17 cellular contexts compared by ENCODE assay signal in genomic region chr12:31301311-31301710, GRCh38. TPM values are rescaled to one million over a fixed set of nuclear protein-coding genes. Genes with fewer than 3 reads are reported as not detected.
DNase-seq lines count a peak whose midpoint lies in the region; ATAC-seq and TF ChIP-seq lines count a peak whose summit lies in the region.
"Had no signal": no experiment of that assay in that cellular context is flagged by ENCODE, and none has a peak within 500 bp of the region (broad histone marks: within the 10 kb centered on the region; RNA-seq: fewer than 3 reads in every experiment).

No MANE protein-coding gene starts in this region.

- peaks cover 21% of the 10 kb centered on the region for H3K4me1 Mint-ChIP-seq in MCF 10A (ENCODE audit: insufficient read depth, unreplicated experiment)
- H3K4me1 Mint-ChIP-seq in effector memory CD8-positive, alpha-beta T cell (ENCODE audit: low read depth in 2 of 2): peaks cover 12 to 43% of the 10 kb centered on the region in 2 donors

- H3K9me3 Mint-ChIP-seq in MCF 10A (ENCODE audit: unreplicated experiment): no peaks in the 10 kb centered on the region
- no peaks in the 10 kb centered on the region for H3K9me3 Mint-ChIP-seq in effector memory CD8-positive, alpha-beta T cell
- H3K9me3 Mint-ChIP-seq: CD14-positive monocyte had no signal

- H3K4me3 ChIP-seq in breast epithelium: no peak overlapping the region
- H3K4me3 ChIP-seq: A549, PC-9 had no signal

- no peak overlapping the region for H3K4me3 Mint-ChIP-seq in MCF 10A (ENCODE audit: unreplicated experiment)
- H3K4me3 Mint-ChIP-seq in effector memory CD8-positive, alpha-beta T cell: no peak overlapping the region
- H3K4me3 Mint-ChIP-seq: CD14-positive monocyte had no signal

- TF ChIP-seq POLR2A in breast epithelium (IDR thresholded peaks at IDR 0.05): no peak

- no peaks in the 10 kb centered on the region for H3K9me3 ChIP-seq in breast epithelium
- H3K9me3 ChIP-seq: A549 had no signal

- no peak for TF ChIP-seq CTCF in MCF 10A (IDR thresholded peaks at IDR 0.05; ENCODE audit: unreplicated experiment)
- no peak for TF ChIP-seq CTCF in breast epithelium (IDR thresholded peaks at IDR 0.05)

- H3K27ac Mint-ChIP-seq in MCF 10A (ENCODE audit: low read depth, unreplicated experiment): peak overlapping the region; percentile 30
- peak overlapping the region; percentile 7 to 8 for H3K27ac Mint-ChIP-seq in effector memory CD8-positive, alpha-beta T cell

- POLR2A ChIA-PET in MCF 10A (lab: Yijun Ruan, JAX): interaction anchor here (1.7 kb wide), 1 partner anchor 25 kb away, joined by 6 read pairs; the partner anchor contains the start of gene SINHCAF

- no peak overlapping the region for H3K27ac ChIP-seq in breast epithelium
- H3K27ac ChIP-seq: A549, PC-9 had no signal

- CTCF ChIA-PET in MCF 10A (lab: Yijun Ruan, JAX): interaction anchor here (0.6 to 2.5 kb wide), 3 partner anchors 10 to 358 kb away, joined by 3 to 10 read pairs (median 3); no protein-coding TSS in a partner anchor

- no TSS peak for BruUV-seq in MCF 10A (replicated peaks; lab: Mats Ljungman, UMichigan)

- H3K27me3 Mint-ChIP-seq in MCF 10A (ENCODE audit: insufficient read depth, unreplicated experiment): no peaks in the 10 kb centered on the region
- no peaks in the 10 kb centered on the region for H3K27me3 Mint-ChIP-seq in effector memory CD8-positive, alpha-beta T cell

- H3K4me1 ChIP-seq in breast epithelium: no peaks in the 10 kb centered on the region

- DNase-seq in MCF 10A (ENCODE audit: unreplicated experiment): no peak
- DNase-seq in breast epithelium (ENCODE audit: low spot score in 2 of 2): no peak
- peak; percentile 95 for DNase-seq in NCI-H82 treated with DMSO at 0.1 percent for 48 hours (lab: John Stamatoyannopoulos, UW; ENCODE audit: unreplicated experiment)
- no peak for DNase-seq in effector memory CD8-positive, alpha-beta T cell
- DNase-seq in islet precursor cell: no peak
- no peak for DNase-seq in iPS-NIHi11 (ENCODE audit: low spot score)
- no peak for DNase-seq in COLO668 (lab: John Stamatoyannopoulos, UW; ENCODE audit: unreplicated experiment)
- DNase-seq: Calu3; DND-41; GDM1; Kasumi-1; NCI-H2029; NCI-H526; NK-92 treated with Interleukin-12 subunit alpha and Interleukin-12 subunit beta, amount 100 ng/mL, for 24 hours; PC-9 had no signal

- no peak for ATAC-seq in effector memory CD8-positive, alpha-beta T cell (replicated peaks)

- no peaks in the 10 kb centered on the region for H3K27me3 ChIP-seq in breast epithelium

- intact Hi-C loops in MCF 10A (cut with micrococcal nuclease) (no loop called here), breast epithelium (cut with DNase I; ENCODE audit: low total_unique reads) (no loop called here)

- peaks cover 52% of the 10 kb centered on the region for H3K36me3 Mint-ChIP-seq in MCF 10A (ENCODE audit: insufficient read depth, unreplicated experiment)
- H3K36me3 Mint-ChIP-seq in effector memory CD8-positive, alpha-beta T cell (ENCODE audit: insufficient read depth): peaks cover 29% of the 10 kb centered on the region

- no peaks in the 10 kb centered on the region for H3K36me3 ChIP-seq in breast epithelium

RNA-seq across cellular contexts. Expression of gene SINHCAF, which starts 24.6 kb away (rescaled TPM):
- total RNA-seq in MCF 10A (2022) (100 and 139 TPM in 2 replicates), breast epithelium (10 to 100 TPM; 11.8 to 76.5 (median 54.7) TPM)
